ENCODE assay signal across 30 cellular contexts in genomic region chr2:226581004-226581403, GRCh38.
DNase-seq lines count a peak whose midpoint lies in the region; ATAC-seq, FAIRE-seq and TF ChIP-seq lines count a peak whose summit lies in the region.
"Had no signal": no experiment of that assay in that cellular context is flagged by ENCODE, and none has a peak within 500 bp of the region (broad histone marks: within the 10 kb centered on the region; RNA-seq: fewer than 3 reads in every experiment).

No MANE protein-coding gene starts in this region.

- H3K36me3 Mint-ChIP-seq in type B pancreatic cell = no peaks in the 10 kb centered on the region
- H3K36me3 Mint-ChIP-seq: activated naive CD4-positive, alpha-beta T cell treated with anti-CD3 and anti-CD28 coated beads, Interleukin-2, amount 50 U/mL, for 72 hours; CD8-positive, alpha-beta memory T cell had no signal

- intact Hi-C loops in HepG2 (cut with micrococcal nuclease; ENCODE audit: unreplicated experiment) = loop anchor here (2.0 to 5.0 kb wide), 3 partner anchors 22 to 221 kb away; no protein-coding TSS in a partner anchor

- FAIRE-seq in HepG2 (lab: Jason Lieb, UNC) = no peak
- FAIRE-seq: GM18507 had no signal

- H3K27ac Mint-ChIP-seq in type B pancreatic cell = peak overlapping the region; percentile 1
- H3K27ac Mint-ChIP-seq: activated CD4-positive, alpha-beta T cell treated with anti-CD3 and anti-CD28 coated beads, Interleukin-2, amount 10 ng/mL, durations not matched to agents 7 days and 5 days; activated naive CD4-positive, alpha-beta T cell treated with anti-CD3 and anti-CD28 coated beads, Interleukin-2, amount 50 U/mL, for 72 hours; activated T-helper 17 cell treated with anti-CD3 and anti-CD28 coated beads, Interleukin-2, amount 50 U/mL, for 72 hours; CD8-positive, alpha-beta memory T cell; stimulated activated naive CD8-positive, alpha-beta T cell treated with anti-CD3 and anti-CD28 coated beads, Interleukin-15, amount 100 ng/mL, for 72 hours had no signal

- WGBS in HepG2 (ENCODE audit: low lambda C conversion rate) = 58% methylated on average over 2 of the region's 2 CpGs

- H3K4me3 Mint-ChIP-seq in type B pancreatic cell = no peak overlapping the region
- H3K4me3 Mint-ChIP-seq: activated CD4-positive, alpha-beta T cell treated with anti-CD3 and anti-CD28 coated beads, Interleukin-2, amount 10 ng/mL, durations not matched to agents 7 days and 5 days; activated T-helper 17 cell treated with anti-CD3 and anti-CD28 coated beads, Interleukin-2, amount 50 U/mL, for 72 hours; CD8-positive, alpha-beta memory T cell; central memory CD8-positive, alpha-beta T cell; stimulated activated naive CD8-positive, alpha-beta T cell treated with anti-CD3 and anti-CD28 coated beads, Interleukin-15, amount 100 ng/mL, for 72 hours had no signal

- no peak for TF ChIP-seq POLR2A in HepG2 (IDR thresholded peaks at IDR 0.05; ENCODE audit: insufficient read depth in 1 of 2, low read depth in 2 of 2, low read length in 2 of 2)

- H3K9me3 ChIP-seq in HepG2 (ENCODE audit: low read length) = no peaks in the 10 kb centered on the region
- H3K9me3 ChIP-seq: right atrium auricular region, tibial artery had no signal

- H4K20me1 ChIP-seq in HepG2 (ENCODE audit: insufficient read depth, low read length) = no peaks in the 10 kb centered on the region

- TF ChIP-seq RAD21 in HepG2 (CRISPR knock-in tag; IDR thresholded peaks at IDR 0.05) = 0 out of 2 replicates have a peak, but pooled peaks have one; percentile 7

- TF ChIP-seq CTCF in HepG2 (CRISPR knock-in tag; IDR thresholded peaks at IDR 0.05) (peak; percentile 59), type B pancreatic cell (conservative IDR thresholded peaks at IDR 0.05) (no peak)

- H3K4me3 ChIP-seq in HepG2 (replicated peaks in 1 of 3; ENCODE audit: insufficient read depth in 1 of 3, low read depth in 2 of 3, low read length in 3 of 3) = no peak overlapping the region; a peak in 1 of 6 replicates
- H3K4me3 ChIP-seq: dorsolateral prefrontal cortex, GM23248, right atrium auricular region, tibial artery had no signal

- H3K27me3 ChIP-seq in HepG2 (ENCODE audit: control insufficient read depth in 1 of 2, insufficient read depth in 2 of 2, low read length in 2 of 2) = no peaks in the 10 kb centered on the region
- H3K27me3 ChIP-seq: right atrium auricular region, tibial artery had no signal

- H3K79me2 ChIP-seq in HepG2 (ENCODE audit: insufficient read depth, low read length) = no peaks in the 10 kb centered on the region
- H3K79me2 ChIP-seq: parathyroid adenoma had no signal

- H3K27me3 Mint-ChIP-seq in type B pancreatic cell = no peaks in the 10 kb centered on the region

- H3K4me1 ChIP-seq in HepG2 (ENCODE audit: insufficient read depth, low read length) = peaks cover 69% of the 10 kb centered on the region
- H3K4me1 ChIP-seq: parathyroid adenoma had no signal

- no TSS peak for BruUV-seq in HepG2 (replicated peaks; lab: Mats Ljungman, UMichigan)

- H3K4me1 Mint-ChIP-seq in type B pancreatic cell (ENCODE audit: unreplicated experiment) = peaks cover 10% of the 10 kb centered on the region
- H3K4me1 Mint-ChIP-seq: activated CD4-positive, alpha-beta T cell treated with anti-CD3 and anti-CD28 coated beads, Interleukin-2, amount 10 ng/mL, durations not matched to agents 7 days and 5 days; activated T-helper 17 cell treated with anti-CD3 and anti-CD28 coated beads, Interleukin-2, amount 50 U/mL, for 72 hours; CD8-positive, alpha-beta memory T cell; central memory CD8-positive, alpha-beta T cell; stimulated activated naive CD8-positive, alpha-beta T cell treated with anti-CD3 and anti-CD28 coated beads, Interleukin-15, amount 100 ng/mL, for 72 hours had no signal

- H3K27ac ChIP-seq in HepG2 (ENCODE audit: extremely low read length, insufficient read depth, low read length) = peak overlapping the region; percentile 23
- H3K27ac ChIP-seq: dorsolateral prefrontal cortex, GM23248, parathyroid adenoma, right atrium auricular region, tibial artery had no signal

- CTCF ChIA-PET in HepG2 (lab: Yijun Ruan, JAX; ENCODE audit: low intra/inter-chr PET ratio, low total read pairs) = no interaction called here

- DNase-seq in NCI-H82 (lab: John Stamatoyannopoulos, UW) (peak; percentile 8), NCI-H82 treated with DMSO at 0.1 percent for 48 hours (lab: John Stamatoyannopoulos, UW; ENCODE audit: unreplicated experiment) (no peak), SK-N-DZ (ENCODE audit: low spot score) (peak; percentile 17), HepG2 (ENCODE audit: low spot score) (peak; percentile 81), type B pancreatic cell (ENCODE audit: extremely low spot score, unreplicated experiment) (no peak)
- DNase-seq in stimulated activated CD4-positive, alpha-beta T cell treated with anti-CD3 and anti-CD28 coated beads, Interleukin-4, amount 100 ng/mL, for 4 hours = no peak
- DNase-seq in activated CD4-positive, alpha-beta T cell treated with anti-CD3 and anti-CD28 coated beads, Interleukin-2, amount 50 U/mL, for 48 hours = no peak
- DNase-seq: activated CD4-positive, alpha-beta T cell treated with anti-CD3 and anti-CD28 coated beads, Interleukin-2, amount 10 ng/mL, durations not matched to agents 7 days and 5 days; activated CD8-positive, alpha-beta memory T cell treated with anti-CD3 and anti-CD28 coated beads, Interleukin-2, amount 50 U/mL, for 4 hours; aorta; CD8-positive, alpha-beta memory T cell; dorsolateral prefrontal cortex; GF-D8; Karpas-422; midbrain; NCI-H1092 treated with DMSO at 0.1 percent for 48 hours; NCI-H1930; NCI-H526 treated with DMSO at 0.1 percent for 48 hours; stimulated activated naive CD8-positive, alpha-beta T cell treated with anti-CD3 and anti-CD28 coated beads, Interleukin-15, amount 100 ng/mL, for 72 hours; SW 1271; T1000; tibial artery had no signal

- no peaks in the 10 kb centered on the region for H3K36me3 ChIP-seq in HepG2 (replicated peaks in 1 of 2; ENCODE audit: control insufficient read depth in 1 of 2, insufficient read depth in 2 of 2, low read length in 2 of 2)
- H3K36me3 ChIP-seq: right atrium auricular region, tibial artery had no signal

- TF ChIP-seq EP300 in HepG2 (IDR thresholded peaks at IDR 0.05; ENCODE audit: low read depth in 2 of 2, low read length in 2 of 2) (peak in 1 of 2 experiments; percentile 81; a peak in 2 of 4 replicates), HepG2 (CRISPR knock-in tag; IDR thresholded peaks at IDR 0.05; ENCODE audit: borderline replicate concordance) (0 out of 2 replicates have a peak, but pooled peaks have one; percentile 36)

- H3K9me3 Mint-ChIP-seq in type B pancreatic cell = no peaks in the 10 kb centered on the region
- H3K9me3 Mint-ChIP-seq: activated CD4-positive, alpha-beta T cell treated with anti-CD3 and anti-CD28 coated beads, Interleukin-2, amount 10 ng/mL, durations not matched to agents 7 days and 5 days; activated T-helper 17 cell treated with anti-CD3 and anti-CD28 coated beads, Interleukin-2, amount 50 U/mL, for 72 hours; CD8-positive, alpha-beta memory T cell; stimulated activated naive CD8-positive, alpha-beta T cell treated with anti-CD3 and anti-CD28 coated beads, Interleukin-15, amount 100 ng/mL, for 72 hours had no signal

- ATAC-seq in HepG2 (peak; percentile 36), HG03135 (IDR thresholded peaks at IDR 0.05; ENCODE audit: unreplicated experiment) (no peak)
- ATAC-seq: activated naive CD4-positive, alpha-beta T cell treated with anti-CD3 and anti-CD28 coated beads, Interleukin-2, amount 50 U/mL, for 72 hours; activated T-helper 17 cell treated with anti-CD3 and anti-CD28 coated beads, Interleukin-2, amount 50 U/mL, for 72 hours; stimulated activated naive CD8-positive, alpha-beta T cell treated with anti-CD3 and anti-CD28 coated beads, Interleukin-15, amount 100 ng/mL, for 72 hours had no signal

- peak overlapping the region; percentile 38 for H3K4me2 ChIP-seq in HepG2 (ENCODE audit: low read depth, low read length)

- in situ Hi-C loops in HepG2 (cut with HindIII; ENCODE audit: extremely low pct_ligation_motif_present, low pct_unique_long_range_greater_than_20kb) = no loop called here

- no peak overlapping the region for H2AFZ ChIP-seq in HepG2 (ENCODE audit: low read length)
- H2AFZ ChIP-seq: GM23248, parathyroid adenoma had no signal

- H3K9ac ChIP-seq in HepG2 (ENCODE audit: insufficient read depth, low read depth, low read length) = no peak overlapping the region
- H3K9ac ChIP-seq: GM23248, parathyroid adenoma had no signal

- POLR2A ChIA-PET in HepG2 (lab: Yijun Ruan, JAX) = interaction anchor here (1.0 to 1.2 kb wide), 3 partner anchors 38 to 550 kb away, joined by 4 to 5 read pairs (median 5); no protein-coding TSS in a partner anchor

TF ChIP-seq in HepG2, 621 proteins besides CTCF, POLR2A, EP300 and RAD21 (continues in another document):
- TF ChIP-seq ATM (IDR thresholded peaks at IDR 0.05; ENCODE audit: borderline replicate concordance) (no peak), PAX8 (CRISPR knock-in tag; IDR thresholded peaks at IDR 0.05; ENCODE audit: borderline replicate concordance) (no peak), ELF1 (CRISPR knock-in tag; IDR thresholded peaks at IDR 0.05) (no peak), ZBTB25 (CRISPR knock-in tag; IDR thresholded peaks at IDR 0.05) (no peak), CREB1 (IDR thresholded peaks at IDR 0.05) (no peak), CREB1 (CRISPR knock-in tag; IDR thresholded peaks at IDR 0.05) (no peak), IKZF5 (CRISPR knock-in tag; IDR thresholded peaks at IDR 0.05) (peak; percentile 69; the same call in 1 of the 2 replicates)

Comparison
In these comparisons a context has a peak if more than half of its experiments do, and no peak if none do; other contexts are left out.
1. DNase-seq: peak in NCI-H82 (single experiment), SK-N-DZ (single experiment) and HepG2 (single experiment); none in NCI-H82 treated with DMSO at 0.1 percent for 48 hours (single experiment), type B pancreatic cell (single experiment), stimulated activated CD4-positive, alpha-beta T cell treated with anti-CD3 and anti-CD28 coated beads, Interleukin-4, amount 100 ng/mL, for 4 hours (0 of 2) and activated CD4-positive, alpha-beta T cell treated with anti-CD3 and anti-CD28 coated beads, Interleukin-2, amount 50 U/mL, for 48 hours (0 of 2).